28 cellular contexts compared by ENCODE assay signal in genomic region chr5:25993701-25994100, GRCh38.
"Had no signal": no experiment of that assay in that cellular context is flagged by ENCODE, and none has a peak within 500 bp of the region (broad histone marks: within the 10 kb centered on the region; RNA-seq: fewer than 3 reads in every experiment).

No MANE protein-coding gene starts in this region.

- H2AFZ ChIP-seq: neural progenitor cell, parathyroid adenoma had no signal

- H3K79me2 ChIP-seq: parathyroid adenoma had no signal

- H3K4me3 ChIP-seq: neural progenitor cell, ovary, psoas muscle, skin epidermis, smooth muscle cell, spleen, suprapubic skin, testis, tibial artery, transverse colon, upper lobe of right lung, uterus had no signal

- H3K36me3 ChIP-seq: neural progenitor cell, ovary, spleen, suprapubic skin, tibial artery, upper lobe of right lung, uterus had no signal

- H3K4me1 ChIP-seq: neural progenitor cell, parathyroid adenoma, psoas muscle, spleen, suprapubic skin, testis, tibial artery, transverse colon, upper lobe of right lung, uterus had no signal

- H3K27me3 ChIP-seq: neural progenitor cell, ovary, spleen, suprapubic skin, testis, tibial artery, transverse colon, upper lobe of right lung, uterus had no signal

- ATAC-seq: natural killer cell; psoas muscle; right cardiac atrium; sciatic nerve; stimulated activated memory B cell treated with anti-CD40 and anti-IgM and Interleukin-4, amounts not matched to agents 10 μg/mL and 1 μg/mL and 100 μg/mL, for 72 hours; stimulated activated naive CD8-positive, alpha-beta T cell treated with anti-CD3 and anti-CD28 coated beads, Interleukin-15, amount 100 ng/mL, for 72 hours; stimulated activated naive CD8-positive, alpha-beta T cell treated with anti-CD3 and anti-CD28 coated beads, Interleukin-15, Interleukin-2, amounts not matched to agents 100 U/mL and 50 U/mL, for 24 hours; upper lobe of right lung had no signal

- DNase-seq: natural killer cell; occipital lobe; ovary; posterior cingulate gyrus; psoas muscle; right cardiac atrium; spleen; stimulated activated CD4-positive, alpha-beta T cell treated with anti-CD3 and anti-CD28 coated beads, Interleukin-12 subunit alpha, Interleukin-12 subunit beta, amount 100 ng/mL, for 4 hours; stimulated activated CD4-positive, alpha-beta T cell treated with anti-CD3 and anti-CD28 coated beads, Interleukin-1b, Interleukin-23, amount 100 ng/mL, for 48 hours; stimulated activated CD4-positive, alpha-beta T cell treated with anti-CD3 and anti-CD28 coated beads, Interleukin-4, amount 100 ng/mL, for 1 hour; stimulated activated CD4-positive, alpha-beta T cell treated with anti-CD3 and anti-CD28 coated beads, Interleukin-4, amount 100 ng/mL, for 4 hours; stimulated activated CD8-positive, alpha-beta memory T cell treated with anti-CD3 and anti-CD28 coated beads, Interleukin-4, amount 100 ng/mL, for 48 hours; stimulated activated naive CD4-positive, alpha-beta T cell; stimulated activated naive CD8-positive, alpha-beta T cell treated with anti-CD3 and anti-CD28 coated beads, Interleukin-15, amount 100 ng/mL, for 72 hours; stimulated activated naive CD8-positive, alpha-beta T cell treated with anti-CD3 and anti-CD28 coated beads, Interleukin-15, Interleukin-2, amounts not matched to agents 100 U/mL and 50 U/mL, for 24 hours; substantia nigra; testis; tibial artery; transverse colon; upper lobe of right lung; uterus had no signal

- H3K9ac ChIP-seq: neural progenitor cell, parathyroid adenoma had no signal

- H3K9me3 ChIP-seq: ovary, psoas muscle, suprapubic skin, testis, tibial artery, upper lobe of right lung, uterus had no signal

- H3K4me2 ChIP-seq: neural progenitor cell, smooth muscle cell had no signal

- H3K27ac ChIP-seq: neural progenitor cell, ovary, parathyroid adenoma, psoas muscle, skin epidermis, spleen, suprapubic skin, testis, tibial artery, transverse colon, upper lobe of right lung, uterus had no signal
